9 cellular contexts compared by ENCODE assay signal in genomic region chr6:81997091-81997926, GRCh38.
DNase-seq lines count a peak whose midpoint lies in the region; ATAC-seq lines count a peak whose summit lies in the region.
"Had no signal": no experiment of that assay in that cellular context is flagged by ENCODE, and none has a peak within 500 bp of the region (broad histone marks: within the 10 kb centered on the region; RNA-seq: fewer than 3 reads in every experiment).

No MANE protein-coding gene starts in this region.

- H3K36me3 ChIP-seq in effector memory CD4-positive, alpha-beta T cell (ENCODE audit: control insufficient read depth, insufficient read depth, low read length) = no peaks in the 10 kb centered on the region
- H3K36me3 ChIP-seq: lower lobe of right lung had no signal

- H3K36me3 Mint-ChIP-seq in activated T-helper 17 cell treated with anti-CD3 and anti-CD28 coated beads, Interleukin-2, amount 50 U/mL, for 72 hours (ENCODE audit: low read depth) = no peaks in the 10 kb centered on the region

- no peak overlapping the region for H3K27ac ChIP-seq in effector memory CD4-positive, alpha-beta T cell (ENCODE audit: insufficient read depth, low read length, poor library complexity, severe bottlenecking)
- H3K27ac ChIP-seq: lower lobe of right lung had no signal

- H3K9me3 ChIP-seq in effector memory CD4-positive, alpha-beta T cell (ENCODE audit: control insufficient read depth, low read length) = no peaks in the 10 kb centered on the region
- H3K9me3 ChIP-seq: lower lobe of right lung had no signal

- H3K4me3 Mint-ChIP-seq in activated T-helper 17 cell treated with anti-CD3 and anti-CD28 coated beads, Interleukin-2, amount 50 U/mL, for 72 hours = no peak overlapping the region

- H3K27me3 ChIP-seq in effector memory CD4-positive, alpha-beta T cell (replicated peaks; ENCODE audit: control insufficient read depth, insufficient read depth, low read length, poor library complexity, severe bottlenecking) = no peaks in the 10 kb centered on the region

- H3K9me3 Mint-ChIP-seq in activated T-helper 17 cell treated with anti-CD3 and anti-CD28 coated beads, Interleukin-2, amount 50 U/mL, for 72 hours = no peaks in the 10 kb centered on the region

- DNase-seq in putamen (ENCODE audit: low spot score) = peak; percentile 10
- DNase-seq in NCI-H2081 (lab: John Stamatoyannopoulos, UW) = no peak
- DNase-seq in NCI-H2029 treated with DMSO at 0.1 percent for 48 hours (lab: John Stamatoyannopoulos, UW) = no peak
- DNase-seq in effector memory CD4-positive, alpha-beta T cell = no peak
- DNase-seq: lower lobe of right lung had no signal

- H3K4me1 Mint-ChIP-seq in activated T-helper 17 cell treated with anti-CD3 and anti-CD28 coated beads, Interleukin-2, amount 50 U/mL, for 72 hours = no peaks in the 10 kb centered on the region

- H3K27me3 Mint-ChIP-seq in activated T-helper 17 cell treated with anti-CD3 and anti-CD28 coated beads, Interleukin-2, amount 50 U/mL, for 72 hours = no peaks in the 10 kb centered on the region

- no peak overlapping the region for H3K4me3 ChIP-seq in effector memory CD4-positive, alpha-beta T cell (ENCODE audit: insufficient read depth, low read depth, low read length, poor library complexity, severe bottlenecking)
- H3K4me3 ChIP-seq: lower lobe of right lung had no signal

- no peak overlapping the region for H3K27ac Mint-ChIP-seq in activated T-helper 17 cell treated with anti-CD3 and anti-CD28 coated beads, Interleukin-2, amount 50 U/mL, for 72 hours

- ATAC-seq in GM18907 (IDR thresholded peaks at IDR 0.05; ENCODE audit: unreplicated experiment) = peak; percentile 60
- peak; percentile 50 for ATAC-seq in HG03060 (IDR thresholded peaks at IDR 0.05; ENCODE audit: low read depth, unreplicated experiment)
- ATAC-seq in activated T-helper 17 cell treated with anti-CD3 and anti-CD28 coated beads, Interleukin-2, amount 50 U/mL, for 72 hours (replicated peaks) = peak; percentile 55
- no peak for ATAC-seq in HG03135 (IDR thresholded peaks at IDR 0.05; ENCODE audit: unreplicated experiment)

- H3K4me1 ChIP-seq in effector memory CD4-positive, alpha-beta T cell (ENCODE audit: control insufficient read depth, insufficient read depth, low read length, poor library complexity, severe bottlenecking) = no peaks in the 10 kb centered on the region
- H3K4me1 ChIP-seq: lower lobe of right lung had no signal
